23 cellular contexts compared by ENCODE assay signal in the genomic region with DNA sequence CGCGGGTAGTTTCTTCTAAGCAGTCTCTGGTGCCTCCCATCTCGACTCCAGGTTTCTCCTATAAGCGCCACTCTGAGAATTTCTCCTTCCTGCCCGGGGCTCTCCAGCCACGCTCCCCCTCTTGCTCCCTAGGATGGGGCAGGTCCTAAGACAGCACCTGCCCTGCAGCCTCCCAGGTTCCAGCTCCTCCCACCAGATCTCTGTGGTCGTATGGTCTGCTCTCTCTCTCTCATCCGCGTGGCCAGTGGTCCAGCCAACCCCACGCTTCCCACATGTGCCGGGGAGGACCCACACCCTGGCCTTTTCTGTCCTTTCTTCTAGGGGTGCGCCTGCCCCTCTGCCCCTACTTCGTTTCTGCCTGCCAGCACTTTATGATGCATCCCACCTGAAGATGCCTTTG. TPM values are rescaled to one million over a fixed set of nuclear protein-coding genes. Genes with fewer than 3 reads are reported as not detected.
DNase-seq lines count a peak whose midpoint lies in the region; ATAC-seq, FAIRE-seq and TF ChIP-seq lines count a peak whose summit lies in the region.
"Had no signal": no experiment of that assay in that cellular context is flagged by ENCODE, and none has a peak within 500 bp of the region (broad histone marks: within the 10 kb centered on the region; RNA-seq: fewer than 3 reads in every experiment).

No MANE protein-coding gene starts in this region.

- H3K4me3 ChIP-seq in colonic mucosa (no peak overlapping the region), mucosa of descending colon (no peak overlapping the region), upper lobe of right lung (no peak overlapping the region), kidney (ENCODE audit: low read length in 2 of 2) (no peak overlapping the region)
- H3K4me3 ChIP-seq: lung, upper lobe of left lung had no signal

- peaks cover 26% of the 10 kb centered on the region for H3K4me1 ChIP-seq in colonic mucosa
- H3K4me1 ChIP-seq in mucosa of descending colon (ENCODE audit: low read depth) = peaks cover 39% of the 10 kb centered on the region
- H3K4me1 ChIP-seq in upper lobe of right lung = peaks cover 20% of the 10 kb centered on the region
- peaks cover 0 to 6% of the 10 kb centered on the region in 2 donors for H3K4me1 ChIP-seq in kidney (ENCODE audit: control insufficient read depth in 1 of 2, insufficient read depth in 1 of 2, low read depth in 1 of 2, low read length in 2 of 2)

- TF ChIP-seq CTCF in colonic mucosa (IDR thresholded peaks at IDR 0.05) (no peak), mucosa of descending colon (IDR thresholded peaks at IDR 0.05) (no peak), upper lobe of right lung (IDR thresholded peaks at IDR 0.05) (no peak), kidney (IDR thresholded peaks at IDR 0.05; ENCODE audit: borderline replicate concordance, extremely low read depth, insufficient read depth) (no peak)

- H3K4me3 Mint-ChIP-seq in activated naive CD4-positive, alpha-beta T cell treated with anti-CD3 and anti-CD28 coated beads, Interleukin-2, amount 50 U/mL, for 24 hours = no peak overlapping the region
- H3K4me3 Mint-ChIP-seq: activated CD8-positive, alpha-beta memory T cell treated with anti-CD3 and anti-CD28 coated beads, Interleukin-2, amount 10 ng/mL, durations not matched to agents 7 days and 5 days; stimulated activated naive CD8-positive, alpha-beta T cell treated with anti-CD3 and anti-CD28 coated beads, Interleukin-15, amount 100 ng/mL, for 72 hours had no signal

- no peaks in the 10 kb centered on the region for H3K27me3 ChIP-seq in colonic mucosa
- no peaks in the 10 kb centered on the region for H3K27me3 ChIP-seq in upper lobe of right lung
- H3K27me3 ChIP-seq: upper lobe of left lung had no signal

- ATAC-seq in mucosa of descending colon (peak; percentile 16), upper lobe of right lung (peak; percentile 8), GM18502 (IDR thresholded peaks at IDR 0.05; ENCODE audit: poor library complexity, unreplicated experiment) (no peak), HG03139 (IDR thresholded peaks at IDR 0.05; ENCODE audit: unreplicated experiment) (no peak)
- ATAC-seq: activated CD8-positive, alpha-beta memory T cell treated with anti-CD3 and anti-CD28 coated beads, Interleukin-2, amount 10 ng/mL, durations not matched to agents 7 days and 5 days; activated naive CD4-positive, alpha-beta T cell treated with anti-CD3 and anti-CD28 coated beads, Interleukin-2, amount 50 U/mL, for 72 hours; stimulated activated naive CD8-positive, alpha-beta T cell treated with anti-CD3 and anti-CD28 coated beads, Interleukin-15, amount 100 ng/mL, for 72 hours had no signal

- peak overlapping the region in 1 of 2 donors; percentile 14 for H3K9ac ChIP-seq in colonic mucosa (ENCODE audit: low read depth in 2 of 2, low read length in 2 of 2)
- no peak overlapping the region for H3K9ac ChIP-seq in kidney (ENCODE audit: low read length in 2 of 2)

- H3K27ac ChIP-seq in colonic mucosa (peak overlapping the region; percentile 61), upper lobe of right lung (no peak overlapping the region), kidney (ENCODE audit: low read depth in 2 of 2, low read length in 2 of 2) (no peak overlapping the region)
- H3K27ac ChIP-seq: VCaP had no signal

- no peak for DNase-seq in activated naive CD4-positive, alpha-beta T cell (lab: John Stamatoyannopoulos, UW)
- DNase-seq in colonic mucosa (no peak), mucosa of descending colon (peak in 1 of 3 donors; percentile 55), upper lobe of right lung (no peak), kidney (no peak)
- DNase-seq: activated CD4-positive, alpha-beta T cell treated with anti-CD3 and anti-CD28 coated beads, Interleukin-2, amount 50 U/mL, for 1 hour; activated CD8-positive, alpha-beta memory T cell treated with anti-CD3 and anti-CD28 coated beads, Interleukin-2, amount 10 ng/mL, durations not matched to agents 7 days and 5 days; AML-193; aorta; DND-41; HCEC 1CT; islet precursor cell; NCI-H1048; NCI-H1694 treated with DMSO at 0.1 percent for 48 hours; NCI-H526; stimulated activated naive CD8-positive, alpha-beta T cell treated with anti-CD3 and anti-CD28 coated beads, Interleukin-15, amount 100 ng/mL, for 72 hours had no signal

- no peaks in the 10 kb centered on the region for H3K9me3 Mint-ChIP-seq in activated naive CD4-positive, alpha-beta T cell treated with anti-CD3 and anti-CD28 coated beads, Interleukin-2, amount 50 U/mL, for 24 hours

- H3K36me3 ChIP-seq in colonic mucosa (no peaks in the 10 kb centered on the region), mucosa of descending colon (ENCODE audit: low read depth) (no peaks in the 10 kb centered on the region), upper lobe of right lung (no peaks in the 10 kb centered on the region), kidney (ENCODE audit: control insufficient read depth in 1 of 2, insufficient read depth in 2 of 2, low read length in 2 of 2) (no peaks in the 10 kb centered on the region)
- H3K36me3 ChIP-seq: upper lobe of left lung had no signal

- peaks cover 8% of the 10 kb centered on the region for H3K36me3 Mint-ChIP-seq in activated naive CD4-positive, alpha-beta T cell treated with anti-CD3 and anti-CD28 coated beads, Interleukin-2, amount 50 U/mL, for 24 hours

- H3K9me3 ChIP-seq in colonic mucosa (no peaks in the 10 kb centered on the region), mucosa of descending colon (peaks cover 5% of the 10 kb centered on the region), upper lobe of right lung (no peaks in the 10 kb centered on the region), kidney (ENCODE audit: control insufficient read depth in 1 of 2, low read length in 2 of 2) (no peaks in the 10 kb centered on the region)

- H3K27me3 Mint-ChIP-seq in activated naive CD4-positive, alpha-beta T cell treated with anti-CD3 and anti-CD28 coated beads, Interleukin-2, amount 50 U/mL, for 24 hours = no peaks in the 10 kb centered on the region
- H3K27me3 Mint-ChIP-seq: activated CD8-positive, alpha-beta memory T cell treated with anti-CD3 and anti-CD28 coated beads, Interleukin-2, amount 10 ng/mL, durations not matched to agents 7 days and 5 days; stimulated activated naive CD8-positive, alpha-beta T cell treated with anti-CD3 and anti-CD28 coated beads, Interleukin-15, amount 100 ng/mL, for 72 hours had no signal

- intact Hi-C loops in colonic mucosa (cut with DNase I) (no loop called here), mucosa of descending colon (cut with DNase I, micrococcal nuclease) (no loop called here), upper lobe of right lung (cut with DNase I) (no loop called here), kidney (cut with DNase I) (no loop called here)

- FAIRE-seq in kidney (lab: Jason Lieb, UNC) = no peak

- no peaks in the 10 kb centered on the region for H3K4me1 Mint-ChIP-seq in activated naive CD4-positive, alpha-beta T cell treated with anti-CD3 and anti-CD28 coated beads, Interleukin-2, amount 50 U/mL, for 24 hours

- peak overlapping the region; percentile 13 for H3K27ac Mint-ChIP-seq in activated naive CD4-positive, alpha-beta T cell treated with anti-CD3 and anti-CD28 coated beads, Interleukin-2, amount 50 U/mL, for 24 hours
- H3K27ac Mint-ChIP-seq: activated naive CD4-positive, alpha-beta T cell treated with anti-CD3 and anti-CD28 coated beads, Interleukin-2, amount 50 U/mL, for 72 hours had no signal

RNA-seq across cellular contexts. Expression of a gene that starts 40.5 kb away (rescaled TPM):
- total RNA-seq in colonic mucosa (10 to 100 TPM in 1 of 2 donors, 1 to 10 TPM in 1; 9.8 to 15.8 TPM), mucosa of descending colon (10 to 100 TPM; 16.8 to 26.4 (median 21.6) TPM), upper lobe of right lung (47.5 TPM), kidney (12.3 TPM)
- 4.5 TPM for polyA plus RNA-seq in kidney (ENCODE audit: insufficient read depth, low read depth, low replicate concordance)

Comparison
In these comparisons a context has a peak if more than half of its experiments do, and no peak if none do; other contexts are left out.
1. ATAC-seq: peak in mucosa of descending colon (single experiment) and upper lobe of right lung (single experiment); none in GM18502 (single experiment) and HG03139 (single experiment).